ENCODE assay signal across 12 cellular contexts in genomic region chr17:9925457-9925856, GRCh38. TPM values are rescaled to one million over a fixed set of nuclear protein-coding genes. Genes with fewer than 3 reads are reported as not detected.
DNase-seq lines count a peak whose midpoint lies in the region; ATAC-seq, FAIRE-seq and TF ChIP-seq lines count a peak whose summit lies in the region.
"Had no signal": no experiment of that assay in that cellular context is flagged by ENCODE, and none has a peak within 500 bp of the region (broad histone marks: within the 10 kb centered on the region; RNA-seq: fewer than 3 reads in every experiment).

No MANE protein-coding gene starts in this region.

- 88% methylated on average over 11 of the region's 11 CpGs for WGBS in A549 (ENCODE audit: missing lambda C conversion rate)
- 85% methylated on average over 8 of the region's 11 CpGs; no CpG with 5 or more reads in 1 of the 2 experiments for WGBS in IMR-90 (ENCODE audit: extremely low coverage in 2 of 2, insufficient read length in 1 of 2), 2 experiments
- 96% methylated on average over 11 of the region's 11 CpGs; no CpG with 5 or more reads in 1 of the 2 experiments for WGBS in H1 (ENCODE audit: extremely low coverage in 1 of 2, insufficient coverage in 1 of 2, insufficient read length in 1 of 2, insufficient replicate concordance in 2 of 2, low coverage in 1 of 2, low lambda C conversion rate in 2 of 2, missing lambda C conversion rate in 1 of 2), 2 experiments
- WGBS in gastroesophageal sphincter (ENCODE audit: low coverage in 1 of 2), 2 donors, result 88 to 100% methylated on average over 3 to 4 of the region's 11 CpGs
- WGBS in H9 (ENCODE audit: extremely low coverage, insufficient read length, low lambda C conversion rate), result no CpG with 5 or more reads among the region's 11 CpGs

- H4K8ac ChIP-seq in IMR-90 (ENCODE audit: low read depth in 2 of 2, low read length in 2 of 2) (no peak overlapping the region), H1 (ENCODE audit: extremely low read depth, insufficient read depth, low read length) (no peak overlapping the region; the same call in 1 of the 2 replicates), H9 (replicated peaks; ENCODE audit: insufficient read length, low read depth, low read length) (no peak overlapping the region)

- H3K9me3 ChIP-seq in A549 (no peaks in the 10 kb centered on the region), IMR-90 (ENCODE audit: control insufficient read depth, insufficient read depth, low read length) (no peaks in the 10 kb centered on the region), H1 (ENCODE audit: insufficient read depth in 2 of 2, low read depth in 1 of 2, low read length in 1 of 2) (no peaks in the 10 kb centered on the region), neutrophil (no peaks in the 10 kb centered on the region), gastroesophageal sphincter (no peaks in the 10 kb centered on the region), H9 (ENCODE audit: control insufficient read depth, low read depth, low read length) (no peaks in the 10 kb centered on the region)

- H3K79me2 ChIP-seq in H1 (ENCODE audit: control insufficient read depth in 1 of 2, insufficient read depth in 2 of 2, low read length in 2 of 2) (no peaks in the 10 kb centered on the region), H9 (ENCODE audit: insufficient read depth, low read length) (no peaks in the 10 kb centered on the region)

- H2BK20ac ChIP-seq in IMR-90 (ENCODE audit: low read depth, low read length), result 0 out of 2 replicates have a peak overlapping the region, but pooled peaks have one; percentile 52
- no peak overlapping the region for H2BK20ac ChIP-seq in H1 (ENCODE audit: low read length)
- H2BK20ac ChIP-seq in H9 (ENCODE audit: low read depth, low read length, poor library complexity, severe bottlenecking), result no peak overlapping the region

- FAIRE-seq in A549 (lab: Jason Lieb, UNC), result no peak
- FAIRE-seq in H1 (lab: Jason Lieb, UNC), result no peak
- FAIRE-seq: D721Med had no signal

- CTCF ChIA-PET in A549 (lab: Yijun Ruan, JAX) (interaction anchor here (0.6 to 14.9 kb wide), 49 partner anchors 9 to 696 kb away, joined by 3 to 344 read pairs (median 5); partner anchors contain the start of genes CFAP52, GLP2R and RCVRN), IMR-90 (lab: Yijun Ruan, JAX) (interaction anchor here (0.8 to 1.3 kb wide), 2 partner anchors 34 to 195 kb away, joined by 3 to 6 read pairs; no protein-coding TSS in a partner anchor), H1 (lab: Charles Lee; ENCODE audit: partially characterized antibody) (interaction anchor here (0.5 to 8.4 kb wide), 23 partner anchors 9 to 690 kb away, joined by 3 to 130 read pairs (median 5); partner anchors contain the start of gene RCVRN)

- H3K4me3 ChIP-seq in A549 (no peak overlapping the region), IMR-90 (ENCODE audit: insufficient read depth, low read depth, low read length) (no peak overlapping the region), H1 (ENCODE audit: extremely low read depth in 1 of 4, insufficient read depth in 2 of 4, low read depth in 3 of 4, low read length in 4 of 4) (no peak overlapping the region), neutrophil (ENCODE audit: low read depth in 1 of 2, low read length in 1 of 2) (no peak overlapping the region), gastroesophageal sphincter (no peak overlapping the region)
- H3K4me3 ChIP-seq: K562 had no signal

- peaks cover 38% of the 10 kb centered on the region for H3K4me1 ChIP-seq in A549
- peaks cover 6% of the 10 kb centered on the region; the same call in 1 of the 2 replicates for H3K4me1 ChIP-seq in IMR-90 (ENCODE audit: control insufficient read depth, insufficient read depth, low read length)
- H3K4me1 ChIP-seq in H1 (replicated peaks in 1 of 4; ENCODE audit: control insufficient read depth in 3 of 4, insufficient read depth in 4 of 4, low read length in 3 of 4), result peaks cover 0 to 4% (median 0%) of the 10 kb centered on the region in 4 experiments; a peak in 1 of 7 replicates
- H3K4me1 ChIP-seq in neutrophil (ENCODE audit: control insufficient read depth in 1 of 2, insufficient read depth in 1 of 2, low read depth in 1 of 2, low read length in 1 of 2), result peaks cover 8% of the 10 kb centered on the region in 2 experiments
- H3K4me1 ChIP-seq in gastroesophageal sphincter, result peaks cover 0 to 11% (median 4%) of the 10 kb centered on the region in 3 donors
- no peaks in the 10 kb centered on the region for H3K4me1 ChIP-seq in H9 (ENCODE audit: insufficient read depth, low read length)

- no peaks in the 10 kb centered on the region for H3K27me3 ChIP-seq in IMR-90 (ENCODE audit: control insufficient read depth, insufficient read depth, low read length)
- no peaks in the 10 kb centered on the region for H3K27me3 ChIP-seq in H1 (replicated peaks in 1 of 4; ENCODE audit: control insufficient read depth in 3 of 4, extremely low read depth in 1 of 4, insufficient read depth in 3 of 4, low read length in 3 of 4)
- no peaks in the 10 kb centered on the region for H3K27me3 ChIP-seq in neutrophil
- H3K27me3 ChIP-seq in gastroesophageal sphincter, result no peaks in the 10 kb centered on the region
- no peaks in the 10 kb centered on the region for H3K27me3 ChIP-seq in H9 (ENCODE audit: insufficient read depth, low read length)

- no peak overlapping the region for H3K56ac ChIP-seq in IMR-90 (ENCODE audit: extremely low read depth, insufficient read depth, low read length)
- H3K56ac ChIP-seq in H1 (replicated peaks; ENCODE audit: insufficient read length, low read depth, low read length), result no peak overlapping the region
- H3K56ac ChIP-seq in H9 (ENCODE audit: insufficient read length, low read depth, low read length), result no peak overlapping the region

- H3K23me2 ChIP-seq in H1 (ENCODE audit: low read depth, low read length), result no peaks in the 10 kb centered on the region
- H3K23me2 ChIP-seq in H9 (ENCODE audit: insufficient read length, low read depth, low read length, poor library complexity, severe bottlenecking), result no peaks in the 10 kb centered on the region

- H3K18ac ChIP-seq in IMR-90 (ENCODE audit: low read depth, low read length), result no peak overlapping the region
- H3K18ac ChIP-seq in H1 (ENCODE audit: extremely low read depth, low read length), result no peak overlapping the region
- H3K18ac ChIP-seq in H9 (ENCODE audit: insufficient read length, low read depth, low read length), result no peak overlapping the region

- H3T11ph ChIP-seq in H9 (ENCODE audit: low read length), result no peak overlapping the region

- no TSS peak for BruUV-seq in IMR-90 (replicated peaks; lab: Mats Ljungman, UMichigan)

- H4K5ac ChIP-seq in IMR-90 (ENCODE audit: low read depth, low read length) (no peak overlapping the region; the same call in 1 of the 2 replicates), H1 (ENCODE audit: insufficient read length, low read depth, low read length) (no peak overlapping the region), H9 (ENCODE audit: insufficient read length, low read depth, low read length) (no peak overlapping the region)

- H3K27ac Mint-ChIP-seq in activated naive CD8-positive, alpha-beta T cell treated with anti-CD3 and anti-CD28 coated beads, Interleukin-2, amount 50 U/mL, for 24 hours, result no peak overlapping the region
- peak overlapping the region in 1 of 3 experiments; percentile 55; a peak in 1 of 7 replicates for H3K27ac Mint-ChIP-seq in H9

- H3K79me1 ChIP-seq in IMR-90 (ENCODE audit: low read depth in 1 of 2, low read length in 2 of 2) (no peaks in the 10 kb centered on the region), H1 (ENCODE audit: low read depth, low read length) (no peaks in the 10 kb centered on the region), H9 (ENCODE audit: insufficient read depth, low read depth, low read length, poor library complexity, severe bottlenecking) (no peaks in the 10 kb centered on the region)

- no peak for TF ChIP-seq POLR2A in A549 (IDR thresholded peaks at IDR 0.05; ENCODE audit: low read length)
- TF ChIP-seq POLR2A in IMR-90 (IDR thresholded peaks at IDR 0.05; ENCODE audit: low read depth, low read length), result no peak
- no peak for TF ChIP-seq POLR2A in H1 (IDR thresholded peaks at IDR 0.05; ENCODE audit: control extremely low read depth in 1 of 2, low read depth in 2 of 2, low read length in 2 of 2)
- no peak for TF ChIP-seq POLR2A in gastroesophageal sphincter (IDR thresholded peaks at IDR 0.05)

- no peaks in the 10 kb centered on the region for H4K20me1 ChIP-seq in IMR-90 (ENCODE audit: insufficient read depth, low read length)
- no peaks in the 10 kb centered on the region for H4K20me1 ChIP-seq in H1 (replicated peaks in 1 of 2; ENCODE audit: control insufficient read depth in 1 of 2, insufficient read depth in 2 of 2, low read length in 2 of 2)
- H4K20me1 ChIP-seq in H9 (ENCODE audit: control insufficient read depth, insufficient read depth, insufficient read length), result no peaks in the 10 kb centered on the region

- intact Hi-C loops in IMR-90 (cut with micrococcal nuclease), result loop anchor here (1.0 to 2.0 kb wide), 2 partner anchors 301 to 368 kb away; no protein-coding TSS in a partner anchor

- H2AFZ ChIP-seq in IMR-90 (replicated peaks; ENCODE audit: low read length, poor library complexity), result peak overlapping the region; percentile 51
- no peak overlapping the region for H2AFZ ChIP-seq in H1 (ENCODE audit: low read length)
- H2AFZ ChIP-seq in H9 (ENCODE audit: low read length), result no peak overlapping the region

- in situ Hi-C loops in IMR-90 (cut with MboI; ENCODE audit: low sequenced_read_pairs), result no loop called here

- TF ChIP-seq CTCF in A549 (IDR thresholded peaks at IDR 0.05) (no peak), IMR-90 (conservative IDR thresholded peaks at IDR 0.05; ENCODE audit: low read depth, low read length) (no peak), H1 (IDR thresholded peaks at IDR 0.05; ENCODE audit: control extremely low read depth in 1 of 3, insufficient read depth in 1 of 3, low read depth in 1 of 3, low read length in 3 of 3) (no peak), neutrophil (IDR thresholded peaks at IDR 0.05) (no peak), gastroesophageal sphincter (IDR thresholded peaks at IDR 0.05) (no peak), H9 (conservative IDR thresholded peaks at IDR 0.05) (no peak)

- H2BK12ac ChIP-seq in H1 (ENCODE audit: low read depth, low read length), result no peak overlapping the region
- H2BK12ac ChIP-seq in H9 (ENCODE audit: insufficient read length, low read depth, low read length), result no peak overlapping the region

- H2AK5ac ChIP-seq in IMR-90 (ENCODE audit: low read depth, low read length) (no peak overlapping the region), H1 (ENCODE audit: low read depth, low read length) (no peak overlapping the region), H9 (ENCODE audit: insufficient read length, low read length) (no peak overlapping the region)

- no peak overlapping the region for H3K4ac ChIP-seq in IMR-90 (ENCODE audit: low read depth, low read length)
- H3K4ac ChIP-seq in H1 (replicated peaks; ENCODE audit: insufficient read length, low read depth, low read length), result no peak overlapping the region
- no peak overlapping the region for H3K4ac ChIP-seq in H9 (ENCODE audit: low read depth, low read length)

- TF ChIP-seq EP300 in A549 (IDR thresholded peaks at IDR 0.05) (no peak), H1 (IDR thresholded peaks at IDR 0.05; ENCODE audit: borderline replicate concordance in 1 of 2, low read depth in 2 of 2, low read length in 2 of 2) (no peak), gastroesophageal sphincter (IDR thresholded peaks at IDR 0.05) (no peak)

- H2AK9ac ChIP-seq in IMR-90 (replicated peaks; ENCODE audit: low read depth, low read length, poor library complexity), result no peak overlapping the region

- POLR2A ChIA-PET in A549 (lab: Yijun Ruan, JAX) (interaction anchor here (1.8 kb wide), 1 partner anchor 88 kb away, joined by 9 read pairs; no protein-coding TSS in a partner anchor), IMR-90 (lab: Charles Lee; ENCODE audit: unreplicated experiment) (no interaction called here), H1 (lab: Charles Lee; ENCODE audit: partially characterized antibody) (interaction anchor here (1.2 kb wide), 1 partner anchor 33 kb away, joined by 3 read pairs; no protein-coding TSS in a partner anchor)

- H3K36me3 Mint-ChIP-seq in activated naive CD8-positive, alpha-beta T cell treated with anti-CD3 and anti-CD28 coated beads, Interleukin-2, amount 50 U/mL, for 24 hours (ENCODE audit: low read depth), result no peaks in the 10 kb centered on the region
- H3K36me3 Mint-ChIP-seq in H9 (ENCODE audit: insufficient read depth in 1 of 3, low read depth in 3 of 3), result no peaks in the 10 kb centered on the region

- no peaks in the 10 kb centered on the region for H3K9me1 ChIP-seq in IMR-90 (ENCODE audit: insufficient read depth, low read length)

- no peak for TF ChIP-seq RAD21 in A549 (conservative IDR thresholded peaks at IDR 0.05 in 1 of 2, IDR thresholded peaks at IDR 0.05 in 1 of 2)
- TF ChIP-seq RAD21 in IMR-90 (IDR thresholded peaks at IDR 0.05; ENCODE audit: low read length), result no peak
- TF ChIP-seq RAD21 in H1 (IDR thresholded peaks at IDR 0.05 in 1 of 2, conservative IDR thresholded peaks at IDR 0.05 in 1 of 2; ENCODE audit: low read depth in 2 of 2, low read length in 2 of 2), result no peak

- H2BK5ac ChIP-seq in IMR-90 (ENCODE audit: low read depth, low read length, poor library complexity, severe bottlenecking) (no peak overlapping the region), H1 (ENCODE audit: low read depth, low read length) (no peak overlapping the region), H9 (ENCODE audit: insufficient read length, low read length) (no peak overlapping the region)

- H3K4me1 Mint-ChIP-seq in activated naive CD8-positive, alpha-beta T cell treated with anti-CD3 and anti-CD28 coated beads, Interleukin-2, amount 50 U/mL, for 24 hours, result no peaks in the 10 kb centered on the region
- peaks cover 2 to 16% of the 10 kb centered on the region in 2 experiments for H3K4me1 Mint-ChIP-seq in H9

- H2BK120ac ChIP-seq in IMR-90 (ENCODE audit: low read depth, low read length), result no peak overlapping the region; the same call in 1 of the 2 replicates
- no peak overlapping the region for H2BK120ac ChIP-seq in H1 (replicated peaks; ENCODE audit: low read depth, low read length)
- H2BK120ac ChIP-seq in H9 (ENCODE audit: low read depth, low read length, poor library complexity, severe bottlenecking), result no peak overlapping the region

- peak overlapping the region; percentile 47 to 82; a peak in 5 of 6 replicates for H3K27ac ChIP-seq in A549
- H3K27ac ChIP-seq in IMR-90 (ENCODE audit: insufficient read depth, low read length), result no peak overlapping the region
- H3K27ac ChIP-seq in H1 (ENCODE audit: low read depth, low read length), result no peak overlapping the region
- peak overlapping the region; percentile 0 for H3K27ac ChIP-seq in neutrophil
- H3K27ac ChIP-seq in gastroesophageal sphincter, result no peak overlapping the region
- H3K27ac ChIP-seq in H9 (ENCODE audit: insufficient read length, low read depth, low read length), result no peak overlapping the region

- H3K36me3 ChIP-seq in IMR-90 (ENCODE audit: control insufficient read depth, insufficient read depth, low read length) (peaks cover 3% of the 10 kb centered on the region; the same call in 1 of the 2 replicates), H1 (ENCODE audit: control insufficient read depth in 2 of 4, insufficient read depth in 4 of 4, low read length in 3 of 4) (no peaks in the 10 kb centered on the region), neutrophil (peaks cover 65% of the 10 kb centered on the region), gastroesophageal sphincter (peaks cover 0 to 21% of the 10 kb centered on the region in 2 donors)

- no peaks in the 10 kb centered on the region for H3K9me3 Mint-ChIP-seq in activated naive CD8-positive, alpha-beta T cell treated with anti-CD3 and anti-CD28 coated beads, Interleukin-2, amount 50 U/mL, for 24 hours
- H3K9me3 Mint-ChIP-seq in H9, result no peaks in the 10 kb centered on the region; a peak in 1 of 5 replicates

- H2BK15ac ChIP-seq in IMR-90 (ENCODE audit: low read depth, low read length) (no peak overlapping the region), H1 (ENCODE audit: low read length) (0 out of 2 replicates have a peak overlapping the region, but pooled peaks have one; percentile 46), H9 (ENCODE audit: low read depth, low read length) (no peak overlapping the region)

- H3K23ac ChIP-seq in IMR-90 (ENCODE audit: low read depth, low read length) (no peak overlapping the region), H1 (ENCODE audit: insufficient read length) (no peak overlapping the region), H9 (ENCODE audit: insufficient read length, low read depth, low read length) (no peak overlapping the region)

- DNase-seq in A549 (ENCODE audit: low read depth in 1 of 2, low spot score in 1 of 2), result no peak
- no peak for DNase-seq in IMR-90
- no peak for DNase-seq in H1 (ENCODE audit: low read depth in 1 of 2, low spot score in 2 of 2)
- no peak for DNase-seq in activated naive CD8-positive, alpha-beta T cell treated with anti-CD3 and anti-CD28 coated beads, Interleukin-2, amount 50 U/mL, for 24 hours
- DNase-seq in H9, result no peak
- DNase-seq: NCI-H2107 had no signal

- no peak overlapping the region for H3K9ac ChIP-seq in IMR-90 (ENCODE audit: low read depth, low read length)
- no peak overlapping the region for H3K9ac ChIP-seq in H1 (replicated peaks in 1 of 4; ENCODE audit: extremely low read depth in 1 of 4, low read depth in 3 of 4, low read length in 3 of 4)
- H3K9ac ChIP-seq in H9 (ENCODE audit: extremely low read depth, insufficient read length, low read length), result no peak overlapping the region

- H3K14ac ChIP-seq in IMR-90 (replicated peaks; ENCODE audit: low read depth, low read length) (no peak overlapping the region), H1 (ENCODE audit: insufficient read length) (no peak overlapping the region), H9 (ENCODE audit: insufficient read depth, low read length) (no peak overlapping the region)

- dilution Hi-C loops in IMR-90 (cut with HindIII; ENCODE audit: low sequenced_read_pairs, unreplicated experiment), result no loop called here

- ATAC-seq in A549 (peak in 1 of 2 experiments; percentile 6; a peak in 2 of 6 replicates), IMR-90 (ENCODE audit: low read depth) (no peak), gastroesophageal sphincter (no peak)
- ATAC-seq in activated naive CD8-positive, alpha-beta T cell treated with anti-CD3 and anti-CD28 coated beads, Interleukin-2, amount 50 U/mL, for 24 hours, result no peak

- no peak overlapping the region for H3K4me3 Mint-ChIP-seq in activated naive CD8-positive, alpha-beta T cell treated with anti-CD3 and anti-CD28 coated beads, Interleukin-2, amount 50 U/mL, for 24 hours
- H3K4me3 Mint-ChIP-seq in H9, result no peak overlapping the region

- no peaks in the 10 kb centered on the region for H3K27me3 Mint-ChIP-seq in activated naive CD8-positive, alpha-beta T cell treated with anti-CD3 and anti-CD28 coated beads, Interleukin-2, amount 50 U/mL, for 24 hours
- H3K27me3 Mint-ChIP-seq in H9 (ENCODE audit: low read depth), result peaks cover 2% of the 10 kb centered on the region; the same call in 1 of the 2 replicates

- H3K4me2 ChIP-seq in A549 (no peak overlapping the region), IMR-90 (ENCODE audit: low read depth, low read length) (no peak overlapping the region), H1 (ENCODE audit: insufficient read depth in 1 of 2, low read depth in 2 of 2, low read length in 2 of 2) (no peak overlapping the region), H9 (ENCODE audit: insufficient read depth, insufficient read length, low read length) (no peak overlapping the region)

- H4K91ac ChIP-seq in IMR-90 (ENCODE audit: insufficient read depth, low read depth, low read length) (no peak overlapping the region), H1 (replicated peaks; ENCODE audit: insufficient read length, low read length) (no peak overlapping the region), H9 (ENCODE audit: insufficient read length, low read depth, low read length) (no peak overlapping the region)

RNA-seq across cellular contexts. Expression of gene RCVRN, which starts 20.4 kb away (rescaled TPM):
- polyA plus RNA-seq in A549 (2011; rRNA removed) (not detected in 2 replicates), A549 (2017; fragmentation: RNase III; extraction: RNeasy Plus Mini Kit Qiagen cat#74134 plus additional on column Dnase treatment) (not detected in 3 replicates), IMR-90 (2012; rRNA removed) (not detected in 2 replicates), H1 (2011; rRNA removed) (not detected in 2 replicates)
- not detected in 2 replicates for polyA plus RNA-seq in A549 (2012; cell fraction: cytosol; rRNA removed)
- not detected in 2 replicates for polyA plus RNA-seq in A549 (2012; cell fraction: nucleus; rRNA removed)
- not detected in 2 replicates for polyA minus RNA-seq in A549 (2011; rRNA and poly(A)+ RNA removed)
- total RNA-seq in IMR-90 (2012; rRNA removed) (not detected in 2 replicates), gastroesophageal sphincter (under 1 TPM in 3 of 4 donors, not detected in 1; 0.27 to 0.81 (median 0.32) TPM), H9 (2021) (not detected in 2 replicates)
- not detected in 2 replicates for polyA plus RNA-seq in IMR-90 (2012; cell fraction: cytosol; rRNA removed)
- 0.02 and 0.41 TPM in 2 replicates for polyA plus RNA-seq in IMR-90 (2012; cell fraction: nucleus; rRNA removed; ENCODE audit: low replicate concordance)
- not detected in 2 replicates for total RNA-seq in H1 (2021; fragmentation: NEBNext Ultra II Directional; extraction: Animal tissue kit (Norgen Biotek cat#: 25700))
- 0.03 TPM for polyA plus RNA-seq in H1 (2011; cell fraction: cytosol; rRNA removed)
- 0.04 TPM for polyA plus RNA-seq in H1 (2011; cell fraction: nucleus; rRNA removed)
- not detected in 4 replicates for polyA plus RNA-seq in H1 (2012, experiment 1 of 2)
- polyA plus RNA-seq in H1 (2012, experiment 2 of 2), result not detected
- 0.08 TPM for polyA plus RNA-seq in H1 (2013, experiment 1 of 2)
- not detected for polyA plus RNA-seq in H1 (2013, experiment 2 of 2)
- polyA minus RNA-seq in H1 (2011; rRNA and poly(A)+ RNA removed), result not detected in 2 replicates
- not detected for polyA minus RNA-seq in H1 (2011; cell fraction: cytosol; rRNA and poly(A)+ RNA removed)
- polyA minus RNA-seq in H1 (2011; cell fraction: nucleus; rRNA and poly(A)+ RNA removed), result not detected
- total RNA-seq: A673, H4, K562 had no signal
- polyA plus RNA-seq: K562 had no signal

Comparison
In these comparisons a context has a peak if more than half of its experiments do, and no peak if none do; other contexts are left out.
1. H3K27ac ChIP-seq: peak in A549 (2 of 2) and neutrophil (single experiment); none in IMR-90 (single experiment), H1 (single experiment), gastroesophageal sphincter (0 of 4) and H9 (single experiment).